14 cellular contexts compared by ENCODE assay signal in the genomic region with DNA sequence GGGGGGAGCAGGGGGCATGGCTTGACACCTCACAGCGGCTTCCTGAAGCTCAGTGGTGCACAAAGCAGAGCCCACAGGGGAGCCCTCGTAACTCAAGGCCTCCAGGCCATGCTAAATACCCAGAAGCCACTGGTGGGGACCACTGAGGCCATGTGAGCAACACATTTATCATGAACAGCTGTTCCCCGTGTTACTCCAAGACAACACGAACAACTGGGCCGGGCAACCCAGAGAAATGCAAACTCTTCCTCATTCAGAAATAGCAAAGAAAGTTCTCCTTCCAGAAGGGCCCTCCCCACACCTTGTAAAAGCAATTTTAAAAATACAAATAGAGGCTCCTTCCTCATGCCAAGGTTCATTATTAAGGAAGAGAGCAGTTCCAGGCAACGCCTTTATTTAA. TPM values are rescaled to one million over a fixed set of nuclear protein-coding genes. Genes with fewer than 3 reads are reported as not detected.
A peak's percentile ranks its signal among the peaks of the same experiment; 100 is the strongest.
DNase-seq lines count a peak whose midpoint lies in the region; ATAC-seq and TF ChIP-seq lines count a peak whose summit lies in the region.
"Had no signal": no experiment of that assay in that cellular context is flagged by ENCODE, and none has a peak within 500 bp of the region (broad histone marks: within the 10 kb centered on the region; RNA-seq: fewer than 3 reads in every experiment).

No MANE protein-coding gene starts in this region.

- peak; percentile 24 for DNase-seq in NCI-H2171 treated with DMSO at 0.1 percent for 48 hours (lab: John Stamatoyannopoulos, UW)
- DNase-seq in NCI-H2171 (lab: John Stamatoyannopoulos, UW) = no peak
- DNase-seq in PC-9 = no peak
- peak; percentile 28 for DNase-seq in kidney tubule cell (ENCODE audit: low spot score)
- DNase-seq in stomach = peak; percentile 34
- DNase-seq in KG1 (lab: John Stamatoyannopoulos, UW) = no peak
- DNase-seq in stimulated activated CD8-positive, alpha-beta memory T cell treated with anti-CD3 and anti-CD28 coated beads, Interleukin-4, amount 100 ng/mL, for 48 hours = no peak
- DNase-seq: 8988T; activated CD8-positive, alpha-beta memory T cell treated with anti-CD3 and anti-CD28 coated beads, Interleukin-2, amount 50 U/mL, for 4 hours; NCI-H1436 treated with DMSO at 0.1 percent for 48 hours; NCI-H524 treated with DMSO at 0.1 percent for 48 hours; stimulated activated naive CD4-positive, alpha-beta T cell; WERI-Rb-1 had no signal

- H3F3A ChIP-seq in PC-9 (ENCODE audit: insufficient read depth, low read depth) = peaks cover 3% of the 10 kb centered on the region; the same call in 1 of the 2 replicates

- no peak for TF ChIP-seq EP300 in stomach (IDR thresholded peaks at IDR 0.05)

- no peak for TF ChIP-seq POLR2A in stomach (IDR thresholded peaks at IDR 0.05)

- H3K9me2 ChIP-seq in PC-9 (ENCODE audit: insufficient read depth) = no peaks in the 10 kb centered on the region

- H3K36me3 ChIP-seq in PC-9 (ENCODE audit: low read depth) (no peaks in the 10 kb centered on the region), stomach (no peaks in the 10 kb centered on the region)
- H3K36me3 ChIP-seq: WERI-Rb-1 had no signal

- peak overlapping the region; percentile 63 for H3K4me2 ChIP-seq in PC-9

- CTCF ChIA-PET in PC-9 (lab: Charles Lee) = no interaction called here

- ATAC-seq in GM21529 (IDR thresholded peaks at IDR 0.05; ENCODE audit: unreplicated experiment) = no peak

- H3K4me1 ChIP-seq in PC-9 (replicated peaks; ENCODE audit: insufficient read depth) (peaks cover 22% of the 10 kb centered on the region), stomach (peaks cover 43 to 64% (median 54%) of the 10 kb centered on the region in 4 donors)

- no peaks in the 10 kb centered on the region for H3K9me3 ChIP-seq in PC-9 (ENCODE audit: insufficient read depth, low read depth)
- H3K9me3 ChIP-seq in stomach = no peaks in the 10 kb centered on the region

- intact Hi-C loops in PC-9 (cut with micrococcal nuclease; ENCODE audit: unreplicated experiment) = no loop called here
- intact Hi-C loops in stomach (cut with DNase I; ENCODE audit: low total_unique reads) = no loop called here

- no peak overlapping the region for H3K4me3 ChIP-seq in PC-9
- peak overlapping the region in 1 of 4 donors; percentile 11 for H3K4me3 ChIP-seq in stomach

- H3K27ac ChIP-seq in PC-9 (no peak overlapping the region), stomach (peak overlapping the region; percentile 43 to 86 (median 75))
- H3K27ac ChIP-seq: WERI-Rb-1 had no signal

- H4K20me1 ChIP-seq in PC-9 (ENCODE audit: insufficient read depth) = no peaks in the 10 kb centered on the region

- WGBS in stomach, 5 donors = 32 to 66% (median 36%) methylated on average over 5 to 6 of the region's 6 CpGs

- BruUV-seq in PC-9 (replicated peaks; lab: Mats Ljungman, UMichigan) = no TSS peak

- H3K27me3 ChIP-seq in PC-9 (ENCODE audit: insufficient read depth, low read depth) = peaks cover 27% of the 10 kb centered on the region
- peaks cover 0 to 45% (median 0%) of the 10 kb centered on the region in 3 donors for H3K27me3 ChIP-seq in stomach

- H2AFZ ChIP-seq in PC-9 = no peak overlapping the region

- POLR2A ChIA-PET in PC-9 (lab: Charles Lee; ENCODE audit: unreplicated experiment) = no interaction called here

- TF ChIP-seq CTCF in PC-9 (conservative IDR thresholded peaks at IDR 0.05) (no peak), stomach (IDR thresholded peaks at IDR 0.05) (no peak)

- no peaks in the 10 kb centered on the region for H3K79me2 ChIP-seq in PC-9 (ENCODE audit: low read depth)

RNA-seq across cellular contexts. Expression of gene SLCO4A1, which starts 36.3 kb away (rescaled TPM):
- total RNA-seq in PC-9 (2021) = 14.1 and 19.3 TPM in 2 replicates
- 10 to 100 TPM in 3 of 5 donors, 1 to 10 TPM in 1, under 1 TPM in 1; 0.58 to 44.3 (median 20.7) TPM for total RNA-seq in stomach
- 10 to 100 TPM in 1 of 3 donors, 1 to 10 TPM in 2; 4.4 to 14.7 (median 9.0) TPM for polyA plus RNA-seq in stomach

Comparison
In these comparisons a context has a peak if more than half of its experiments do, and no peak if none do; other contexts are left out.
1. DNase-seq: peak in NCI-H2171 treated with DMSO at 0.1 percent for 48 hours (single experiment), kidney tubule cell (single experiment) and stomach (single experiment); none in NCI-H2171 (single experiment), PC-9 (0 of 2), KG1 (single experiment) and stimulated activated CD8-positive, alpha-beta memory T cell treated with anti-CD3 and anti-CD28 coated beads, Interleukin-4, amount 100 ng/mL, for 48 hours (single experiment).